In the genomic region with DNA sequence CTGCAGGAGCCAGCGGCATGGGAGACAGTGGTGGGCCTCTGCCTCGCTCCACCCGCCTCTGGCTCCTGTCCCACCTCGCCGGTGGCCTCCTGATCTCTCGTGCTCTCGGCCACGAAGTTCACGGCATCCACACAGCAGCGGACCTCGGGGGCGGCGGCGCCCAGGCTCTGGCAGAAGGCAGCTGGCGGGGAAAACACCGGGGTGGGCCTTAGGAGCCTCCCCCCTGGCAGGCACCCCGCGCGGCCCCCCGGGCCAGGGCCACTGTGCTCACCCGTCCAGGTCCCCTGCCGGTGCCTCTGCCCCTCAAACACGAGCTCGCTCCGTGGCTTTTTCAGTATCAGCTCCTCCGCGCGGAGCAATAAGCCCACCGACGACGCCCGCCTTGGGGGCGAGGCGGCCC, we compare ENCODE assay signal across 6 cellular contexts. TPM values are rescaled to one million over a fixed set of nuclear protein-coding genes. Genes with fewer than 3 reads are reported as not detected.
DNase-seq lines count a peak whose midpoint lies in the region; ATAC-seq and TF ChIP-seq lines count a peak whose summit lies in the region.

No MANE protein-coding gene starts in this region.

- peak overlapping the region in 2 of 3 donors; percentile 98 to 99 for H3K27ac Mint-ChIP-seq in IgD-negative memory B cell
- H3K27ac Mint-ChIP-seq in endodermal cell, result no peak overlapping the region

- no peaks in the 10 kb centered on the region for H4K20me1 ChIP-seq in smooth muscle cell (ENCODE audit: low read depth)

- no peak overlapping the region for H3K27ac ChIP-seq in endodermal cell (ENCODE audit: low read depth, low read length)
- peak overlapping the region; percentile 75 for H3K27ac ChIP-seq in smooth muscle cell (ENCODE audit: low read depth)

- H3K4me3 Mint-ChIP-seq in IgD-negative memory B cell (peak overlapping the region; percentile 87 to 98 (median 94)), endodermal cell (peak overlapping the region; percentile 68)

- no peaks in the 10 kb centered on the region for H3K9me3 Mint-ChIP-seq in IgD-negative memory B cell
- H3K9me3 Mint-ChIP-seq in endodermal cell, result no peaks in the 10 kb centered on the region

- H3K9me3 ChIP-seq in endodermal cell (ENCODE audit: control insufficient read depth, low read length) (no peaks in the 10 kb centered on the region), smooth muscle cell (replicated peaks; ENCODE audit: low read depth) (no peaks in the 10 kb centered on the region)

- WGBS in endodermal cell (ENCODE audit: insufficient coverage in 1 of 2, insufficient read length in 1 of 2), 2 experiments, result 88% methylated on average over 10 to 34 of the region's 34 CpGs
- 49% methylated on average over 15 of the region's 34 CpGs for WGBS in smooth muscle cell (ENCODE audit: low lambda C conversion rate)

- peaks cover 12% of the 10 kb centered on the region for H3K36me3 ChIP-seq in endodermal cell (ENCODE audit: control insufficient read depth, insufficient read depth, low read length)
- H3K36me3 ChIP-seq in smooth muscle cell (ENCODE audit: low read depth), result no peaks in the 10 kb centered on the region

- no peak overlapping the region for H3K4me3 ChIP-seq in endodermal cell (ENCODE audit: low read length)
- H3K4me3 ChIP-seq in smooth muscle cell, result peak overlapping the region; percentile 65

- H3K4me1 ChIP-seq in endodermal cell (ENCODE audit: control insufficient read depth, insufficient read depth, low read length), result no peaks in the 10 kb centered on the region
- H3K4me1 ChIP-seq in smooth muscle cell (ENCODE audit: low read depth), result no peaks in the 10 kb centered on the region

- H3K9ac ChIP-seq in endodermal cell (ENCODE audit: extremely low read depth, low read length, poor library complexity, severe bottlenecking), result no peak overlapping the region
- H3K9ac ChIP-seq in smooth muscle cell (ENCODE audit: low read depth), result peak overlapping the region; percentile 88

- no peak for DNase-seq in endodermal cell
- no peak for DNase-seq in smooth muscle cell (lab: John Stamatoyannopoulos, UW; ENCODE audit: unreplicated experiment)
- DNase-seq in GM10266 (ENCODE audit: extremely low spot score), result no peak
- no peak for DNase-seq in NCI-H2081 (lab: John Stamatoyannopoulos, UW)

- peaks cover 8% of the 10 kb centered on the region for H3F3A ChIP-seq in smooth muscle cell (ENCODE audit: low read depth)

- H3K36me3 Mint-ChIP-seq in IgD-negative memory B cell, result peaks cover 3% of the 10 kb centered on the region
- peaks cover 17% of the 10 kb centered on the region for H3K36me3 Mint-ChIP-seq in endodermal cell (ENCODE audit: low read depth)

- H3K27me3 ChIP-seq in endodermal cell (ENCODE audit: control insufficient read depth, insufficient read depth, low read length, poor library complexity, severe bottlenecking) (no peaks in the 10 kb centered on the region), smooth muscle cell (ENCODE audit: low read depth) (no peaks in the 10 kb centered on the region)

- no peak for TF ChIP-seq CTCF in endodermal cell (conservative IDR thresholded peaks at IDR 0.05)
- no peak for TF ChIP-seq CTCF in smooth muscle cell (IDR thresholded peaks at IDR 0.05; ENCODE audit: borderline replicate concordance, insufficient read depth, poor library complexity, severe bottlenecking)
- no peak for TF ChIP-seq CTCF in GM10266 (IDR thresholded peaks at IDR 0.05; ENCODE audit: control insufficient read depth, insufficient read depth, low read depth, missing control alignments)

- peak overlapping the region; percentile 82 for H3K4me2 ChIP-seq in smooth muscle cell

- H2AFZ ChIP-seq in smooth muscle cell (ENCODE audit: low read depth), result no peak overlapping the region

- no peaks in the 10 kb centered on the region for H3K27me3 Mint-ChIP-seq in IgD-negative memory B cell
- peaks cover 11% of the 10 kb centered on the region for H3K27me3 Mint-ChIP-seq in endodermal cell (ENCODE audit: insufficient read depth)

- no peaks in the 10 kb centered on the region for H3K79me2 ChIP-seq in smooth muscle cell (ENCODE audit: low read depth)

- ATAC-seq in HG03571 (IDR thresholded peaks at IDR 0.05; ENCODE audit: unreplicated experiment), result no peak

- H3K4me1 Mint-ChIP-seq in IgD-negative memory B cell, result peaks cover 17 to 22% (median 21%) of the 10 kb centered on the region in 3 donors
- H3K4me1 Mint-ChIP-seq in endodermal cell, result peaks cover 6% of the 10 kb centered on the region

RNA-seq across cellular contexts. Expression of a gene that starts 0.4 kb away (rescaled TPM):
- 1.0 TPM for polyA plus RNA-seq in IgD-negative memory B cell
- 1 to 10 TPM in 1 of 2 donors, under 1 TPM in 1; 0.82 to 4.8 TPM for total RNA-seq in endodermal cell
- 1.00 TPM for polyA plus RNA-seq in endodermal cell (2013, experiment 1 of 2)
- polyA plus RNA-seq in endodermal cell (2013, experiment 2 of 2), result 0.62 TPM
- total RNA-seq in smooth muscle cell, result 5.0 and 9.9 TPM in 2 replicates
- polyA plus RNA-seq in smooth muscle cell, result 10.7 and 14.1 TPM in 2 replicates

RNA-seq across cellular contexts. Expression of a gene that starts 4.0 kb away (rescaled TPM):
- 0.89 TPM for polyA plus RNA-seq in IgD-negative memory B cell
- total RNA-seq in endodermal cell, result 1 to 10 TPM in 1 of 2 donors, under 1 TPM in 1; 0.71 to 1.2 TPM
- polyA plus RNA-seq in endodermal cell (2013, experiment 1 of 2), result 0.46 TPM
- polyA plus RNA-seq in endodermal cell (2013, experiment 2 of 2), result 0.33 TPM
- total RNA-seq in smooth muscle cell, result 1.7 and 4.3 TPM in 2 replicates
- polyA plus RNA-seq in smooth muscle cell, result 0.83 and 2.7 TPM in 2 replicates

RNA-seq across cellular contexts. Expression of a gene that starts 33.1 kb away (rescaled TPM):
- polyA plus RNA-seq in IgD-negative memory B cell, result 0.26 TPM
- total RNA-seq in endodermal cell, result not detected
- not detected for polyA plus RNA-seq in endodermal cell (2013, experiment 1 of 2)
- polyA plus RNA-seq in endodermal cell (2013, experiment 2 of 2), result not detected
- total RNA-seq in smooth muscle cell, result not detected in 2 replicates
- polyA plus RNA-seq in smooth muscle cell, result 0.07 and 0.41 TPM in 2 replicates

RNA-seq across cellular contexts. Expression of a gene that starts 40.9 kb away (rescaled TPM):
- polyA plus RNA-seq in IgD-negative memory B cell, result 70.9 TPM
- 10 to 100 TPM; 59.9 to 76.9 TPM for total RNA-seq in endodermal cell
- polyA plus RNA-seq in endodermal cell (2013, experiment 1 of 2), result 63.1 TPM
- polyA plus RNA-seq in endodermal cell (2013, experiment 2 of 2), result 59.5 TPM
- total RNA-seq in smooth muscle cell, result 29.9 and 39.3 TPM in 2 replicates
- polyA plus RNA-seq in smooth muscle cell, result 64.9 and 67.5 TPM in 2 replicates

RNA-seq across cellular contexts. Expression of a gene that starts 41.1 kb away (rescaled TPM):
- polyA plus RNA-seq in IgD-negative memory B cell, result 27.3 TPM
- total RNA-seq in endodermal cell, result 100 to 1,000 TPM; 120 to 123 TPM
- polyA plus RNA-seq in endodermal cell (2013, experiment 1 of 2), result 106 TPM
- polyA plus RNA-seq in endodermal cell (2013, experiment 2 of 2), result 87.5 TPM
- 23.7 and 39.6 TPM in 2 replicates for total RNA-seq in smooth muscle cell
- polyA plus RNA-seq in smooth muscle cell, result 59.4 and 61.6 TPM in 2 replicates
